Comparison of ENCODE assay signal across 11 cellular contexts in the genomic region with DNA sequence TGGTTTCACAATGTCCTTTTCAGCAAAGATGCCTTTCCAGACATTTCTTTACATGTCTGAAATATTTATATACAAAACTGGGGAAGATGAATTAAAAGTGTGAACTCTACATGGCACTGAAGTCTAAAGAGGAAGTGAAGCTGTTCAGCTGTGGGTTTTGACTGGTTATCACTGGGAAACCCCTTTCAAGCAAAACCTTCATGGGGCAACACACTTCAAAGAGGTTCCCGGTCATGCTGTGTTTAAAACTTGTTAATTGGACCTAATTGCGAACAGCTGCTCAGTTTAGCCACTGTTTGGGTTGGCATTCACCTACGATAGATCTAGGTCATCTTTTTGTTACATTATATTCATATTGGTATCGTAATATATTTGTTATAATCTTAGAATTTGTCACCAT. TPM values are rescaled to one million over a fixed set of nuclear protein-coding genes. Genes with fewer than 3 reads are reported as not detected.
DNase-seq lines count a peak whose midpoint lies in the region; ATAC-seq and TF ChIP-seq lines count a peak whose summit lies in the region.
"Had no signal": no experiment of that assay in that cellular context is flagged by ENCODE, and none has a peak within 500 bp of the region (broad histone marks: within the 10 kb centered on the region; RNA-seq: fewer than 3 reads in every experiment).

No MANE protein-coding gene starts in this region.

- H3K9me3 Mint-ChIP-seq in CD4-positive, alpha-beta T cell: no peaks in the 10 kb centered on the region
- H3K9me3 Mint-ChIP-seq: activated CD4-positive, alpha-beta memory T cell treated with anti-CD3 and anti-CD28 coated beads for 36 hours had no signal

- H3K27me3 ChIP-seq in CD4-positive, alpha-beta T cell (ENCODE audit: control insufficient read depth, insufficient read depth, low read length): peaks cover 5% of the 10 kb centered on the region
- peaks cover 0 to 5% of the 10 kb centered on the region in 2 donors for H3K27me3 ChIP-seq in left lung

- no peak overlapping the region for H3K4me3 ChIP-seq in left lung

- no peak overlapping the region for H3K27ac ChIP-seq in CD4-positive, alpha-beta T cell (ENCODE audit: low read depth, low read length)
- H3K27ac ChIP-seq in left lung: no peak overlapping the region

- POLR2A ChIA-PET in CD4-positive, alpha-beta T cell (lab: Charles Lee): no interaction called here

- no peak overlapping the region for H3K4me3 Mint-ChIP-seq in T-helper 17 cell
- no peak overlapping the region for H3K4me3 Mint-ChIP-seq in CD4-positive, alpha-beta T cell
- H3K4me3 Mint-ChIP-seq: activated CD4-positive, alpha-beta memory T cell treated with anti-CD3 and anti-CD28 coated beads for 36 hours had no signal

- no peaks in the 10 kb centered on the region for H3K4me1 ChIP-seq in left lung

- intact Hi-C loops in CD4-positive, alpha-beta T cell (cut with DNase I, micrococcal nuclease): no loop called here
- intact Hi-C loops in left lung (cut with DNase I): no loop called here

- no peaks in the 10 kb centered on the region for H3K4me1 Mint-ChIP-seq in T-helper 17 cell
- H3K4me1 Mint-ChIP-seq in CD4-positive, alpha-beta T cell (ENCODE audit: low read depth): no peaks in the 10 kb centered on the region

- H3K9me3 ChIP-seq in T-helper 17 cell (ENCODE audit: control insufficient read depth, low read length, poor library complexity, severe bottlenecking): no peaks in the 10 kb centered on the region
- H3K9me3 ChIP-seq in CD4-positive, alpha-beta T cell (ENCODE audit: control insufficient read depth, low read length): no peaks in the 10 kb centered on the region
- no peaks in the 10 kb centered on the region for H3K9me3 ChIP-seq in left lung

- peaks cover 7% of the 10 kb centered on the region for H3K27me3 Mint-ChIP-seq in T-helper 17 cell
- peaks cover 14% of the 10 kb centered on the region for H3K27me3 Mint-ChIP-seq in CD4-positive, alpha-beta T cell

- CTCF ChIA-PET in CD4-positive, alpha-beta T cell (lab: Charles Lee): no interaction called here

- TF ChIP-seq CTCF in CD4-positive, alpha-beta T cell (IDR thresholded peaks at IDR 0.05): no peak
- no peak for TF ChIP-seq CTCF in left lung (IDR thresholded peaks at IDR 0.05)

- no peaks in the 10 kb centered on the region for H3K36me3 ChIP-seq in left lung

- no peak overlapping the region for H3K27ac Mint-ChIP-seq in T-helper 17 cell
- no peak overlapping the region for H3K27ac Mint-ChIP-seq in CD4-positive, alpha-beta T cell
- H3K27ac Mint-ChIP-seq: activated CD4-positive, alpha-beta memory T cell treated with anti-CD3 and anti-CD28 coated beads for 36 hours had no signal

- no peaks in the 10 kb centered on the region for H3K36me3 Mint-ChIP-seq in T-helper 17 cell (ENCODE audit: low read depth)
- no peaks in the 10 kb centered on the region for H3K36me3 Mint-ChIP-seq in CD4-positive, alpha-beta T cell (ENCODE audit: low read depth)
- H3K36me3 Mint-ChIP-seq: activated CD4-positive, alpha-beta memory T cell treated with anti-CD3 and anti-CD28 coated beads for 36 hours had no signal

- ATAC-seq in GM18519 (IDR thresholded peaks at IDR 0.05; ENCODE audit: low FRiP score, unreplicated experiment): peak; percentile 94
- ATAC-seq in GM21576 (IDR thresholded peaks at IDR 0.05; ENCODE audit: unreplicated experiment): peak; percentile 98
- peak; percentile 97 for ATAC-seq in HG03175 (IDR thresholded peaks at IDR 0.05; ENCODE audit: unreplicated experiment)
- ATAC-seq in T-helper 17 cell: no peak
- no peak for ATAC-seq in CD4-positive, alpha-beta T cell (ENCODE audit: poor library complexity)
- ATAC-seq in left lung: no peak

- DNase-seq in RPMI7951 (ENCODE audit: low read depth) (peak; percentile 21), DMS153 (lab: John Stamatoyannopoulos, UW) (no peak), T-helper 17 cell (no peak), left lung (no peak)
- no peak for DNase-seq in CD4-positive, alpha-beta T cell
- DNase-seq: activated CD4-positive, alpha-beta memory T cell treated with anti-CD3 and anti-CD28 coated beads for 36 hours; kidney glomerular epithelial cell had no signal

RNA-seq across cellular contexts. Expression of gene GDNF, which starts 20.0 kb away (rescaled TPM):
- total RNA-seq in RPMI7951 (2014; rRNA removed; shearing (Covaris generic)): 2.2 TPM in 2 replicates
- total RNA-seq in T-helper 17 cell (not detected), left lung (not detected)
- not detected for total RNA-seq in CD4-positive, alpha-beta T cell
- total RNA-seq: activated CD4-positive, alpha-beta memory T cell treated with anti-CD3 and anti-CD28 coated beads for 36 hours; pulmonary artery endothelial cell had no signal

Comparison
In these comparisons a context has a peak if more than half of its experiments do, and no peak if none do; other contexts are left out.
1. ATAC-seq: peak in GM18519 (single experiment), GM21576 (single experiment) and HG03175 (single experiment); none in T-helper 17 cell (single experiment), CD4-positive, alpha-beta T cell (single experiment) and left lung (single experiment).